Comparison of ENCODE assay signal across 1 cellular context in genomic region chr2:8118940-8119781, GRCh38.
TF ChIP-seq lines count a peak whose summit lies in the region.

No MANE protein-coding gene starts in this region.

TF ChIP-seq in HepG2, 621 proteins besides CTCF, POLR2A, EP300 and RAD21 (continued from another document):
- TF ChIP-seq CHD2 (IDR thresholded peaks at IDR 0.05; ENCODE audit: low read depth, low read length) (no peak), ZNF30 (CRISPR knock-in tag; IDR thresholded peaks at IDR 0.05) (no peak), NFYB (CRISPR knock-in tag; IDR thresholded peaks at IDR 0.05) (no peak), CBX2 (IDR thresholded peaks at IDR 0.05; ENCODE audit: low read depth, low read length) (no peak), CBX2 (CRISPR knock-in tag; IDR thresholded peaks at IDR 0.05; ENCODE audit: low read depth) (0 out of 2 replicates have a peak, but pooled peaks have one; percentile 28), CREBL2 (CRISPR knock-in tag; IDR thresholded peaks at IDR 0.05; ENCODE audit: borderline replicate concordance) (no peak), ZNF383 (CRISPR knock-in tag; IDR thresholded peaks at IDR 0.05; ENCODE audit: borderline replicate concordance) (no peak), PREB (CRISPR knock-in tag; IDR thresholded peaks at IDR 0.05) (no peak), ZSCAN30 (CRISPR knock-in tag; IDR thresholded peaks at IDR 0.05) (no peak), JUND (CRISPR knock-in tag; IDR thresholded peaks at IDR 0.05) (no peak; the same call in 1 of the 2 replicates), ZBTB21 (CRISPR knock-in tag; IDR thresholded peaks at IDR 0.05) (no peak), CSRNP1 (CRISPR knock-in tag; IDR thresholded peaks at IDR 0.05) (peak; percentile 55; the same call in 1 of the 2 replicates), ZNF747 (CRISPR knock-in tag; IDR thresholded peaks at IDR 0.05; ENCODE audit: borderline replicate concordance) (no peak), ZFP62 (CRISPR knock-in tag; IDR thresholded peaks at IDR 0.05) (no peak), ZNF234 (CRISPR knock-in tag; conservative IDR thresholded peaks at IDR 0.05) (no peak), SKIL (CRISPR knock-in tag; IDR thresholded peaks at IDR 0.05; ENCODE audit: borderline replicate concordance) (no peak), ZBTB34 (CRISPR knock-in tag; IDR thresholded peaks at IDR 0.05) (no peak), LRRFIP1 (CRISPR knock-in tag; conservative IDR thresholded peaks at IDR 0.05) (no peak), HOXA3 (CRISPR knock-in tag; IDR thresholded peaks at IDR 0.05) (no peak; the same call in 1 of the 2 replicates), NCOA2 (CRISPR knock-in tag; IDR thresholded peaks at IDR 0.05) (no peak), ZNF431 (CRISPR knock-in tag; IDR thresholded peaks at IDR 0.05; ENCODE audit: borderline replicate concordance, low read depth) (no peak), ZIK1 (CRISPR knock-in tag; IDR thresholded peaks at IDR 0.05; ENCODE audit: borderline replicate concordance, low read depth) (0 out of 2 replicates have a peak, but pooled peaks have one; percentile 7), ZBTB4 (CRISPR knock-in tag; IDR thresholded peaks at IDR 0.05; ENCODE audit: borderline replicate concordance) (peak; percentile 87; the same call in 1 of the 2 replicates), PHF8 (CRISPR knock-in tag; IDR thresholded peaks at IDR 0.05) (no peak), ZNF317 (CRISPR knock-in tag; IDR thresholded peaks at IDR 0.05) (peak; percentile 62; the same call in 1 of the 2 replicates), LCORL (IDR thresholded peaks at IDR 0.05) (no peak), LCORL (CRISPR knock-in tag; IDR thresholded peaks at IDR 0.05) (peak; percentile 16; the same call in 1 of the 2 replicates), ZNF674 (CRISPR knock-in tag; IDR thresholded peaks at IDR 0.05; ENCODE audit: low read depth) (no peak), ZNF546 (CRISPR knock-in tag; conservative IDR thresholded peaks at IDR 0.05) (no peak)
